Comparison of ENCODE assay signal across 9 cellular contexts in the genomic region with DNA sequence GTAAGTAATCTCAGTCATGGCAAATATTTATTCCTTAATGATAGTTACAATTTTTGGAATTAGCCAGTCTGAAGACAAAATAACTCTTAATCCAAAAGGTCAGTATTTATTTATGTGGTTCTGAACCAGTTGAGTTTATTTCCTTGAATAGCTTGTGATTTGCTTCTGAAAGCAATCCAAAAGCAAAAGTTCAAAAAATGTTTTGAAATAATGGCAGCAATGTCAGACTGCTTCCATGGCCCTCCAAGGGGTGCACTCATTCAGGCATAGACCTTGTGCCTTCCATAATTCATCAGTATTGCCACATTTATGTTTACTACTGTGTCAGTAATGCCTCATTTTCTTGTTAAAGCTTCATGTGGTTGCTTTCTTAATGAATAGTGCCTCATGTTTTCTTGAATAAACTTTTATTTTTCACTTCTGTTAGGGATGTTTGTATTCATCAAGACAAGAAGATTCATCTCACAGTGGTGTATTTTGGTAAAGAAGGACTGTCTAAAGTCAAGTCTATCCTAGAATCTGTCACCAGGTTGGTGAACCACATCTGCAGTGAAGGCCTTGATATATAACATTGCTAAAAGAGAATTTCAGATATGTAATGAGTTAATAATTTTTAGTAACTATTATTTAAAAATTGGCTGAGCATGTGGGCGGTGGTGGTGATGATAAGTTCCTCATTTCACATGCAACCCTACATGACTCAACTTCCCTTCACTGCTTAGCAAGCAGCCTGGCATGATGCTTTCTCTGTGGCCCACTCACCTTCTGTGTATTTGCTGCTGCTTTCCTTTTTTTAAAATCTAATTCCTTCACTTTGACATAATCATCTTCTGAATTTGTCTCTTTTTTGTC.
DNase-seq lines count a peak whose midpoint lies in the region; ATAC-seq lines count a peak whose summit lies in the region.
"Had no signal": no experiment of that assay in that cellular context is flagged by ENCODE, and none has a peak within 500 bp of the region (broad histone marks: within the 10 kb centered on the region; RNA-seq: fewer than 3 reads in every experiment).

No MANE protein-coding gene starts in this region.

- H3K4me3 ChIP-seq in skeletal muscle cell (ENCODE audit: low read depth, low read length) = no peak overlapping the region

- peaks cover 63% of the 10 kb centered on the region for H3K4me1 Mint-ChIP-seq in activated naive CD4-positive, alpha-beta T cell treated with anti-CD3 and anti-CD28 coated beads, Interleukin-2, amount 50 U/mL, for 24 hours

- H3K27me3 Mint-ChIP-seq in activated naive CD4-positive, alpha-beta T cell treated with anti-CD3 and anti-CD28 coated beads, Interleukin-2, amount 50 U/mL, for 24 hours = no peaks in the 10 kb centered on the region

- H3K27ac Mint-ChIP-seq in activated naive CD4-positive, alpha-beta T cell treated with anti-CD3 and anti-CD28 coated beads, Interleukin-2, amount 50 U/mL, for 24 hours = peak overlapping the region; percentile 97

- peak overlapping the region; percentile 70 for H3K4me3 Mint-ChIP-seq in activated naive CD4-positive, alpha-beta T cell treated with anti-CD3 and anti-CD28 coated beads, Interleukin-2, amount 50 U/mL, for 24 hours
- H3K4me3 Mint-ChIP-seq: neural crest cell had no signal

- ATAC-seq in HG03378 (IDR thresholded peaks at IDR 0.05; ENCODE audit: unreplicated experiment) = peak; percentile 64
- no peak for ATAC-seq in HG03025 (IDR thresholded peaks at IDR 0.05; ENCODE audit: low FRiP score, unreplicated experiment)

- no peaks in the 10 kb centered on the region for H3K9me3 Mint-ChIP-seq in activated naive CD4-positive, alpha-beta T cell treated with anti-CD3 and anti-CD28 coated beads, Interleukin-2, amount 50 U/mL, for 24 hours
- H3K9me3 Mint-ChIP-seq: neural crest cell had no signal

- H3K36me3 Mint-ChIP-seq in activated naive CD4-positive, alpha-beta T cell treated with anti-CD3 and anti-CD28 coated beads, Interleukin-2, amount 50 U/mL, for 24 hours = peaks cover 20% of the 10 kb centered on the region

- peak; percentile 21 to 32 for DNase-seq in activated CD4-positive, alpha-beta T cell treated with anti-CD3 and anti-CD28 coated beads for 4 hours
- no peak for DNase-seq in activated CD4-positive, alpha-beta T cell treated with anti-CD3 and anti-CD28 coated beads, Interleukin-2, amount 50 U/mL, for 1 hour
- DNase-seq in skeletal muscle cell (ENCODE audit: low read depth) (peak; percentile 51), RPMI8226 (no peak), cortex of kidney (lab: John Stamatoyannopoulos, UW) (no peak)

Comparison
In these comparisons a context has a peak if more than half of its experiments do, and no peak if none do; other contexts are left out.
1. DNase-seq: peak in activated CD4-positive, alpha-beta T cell treated with anti-CD3 and anti-CD28 coated beads for 4 hours (2 of 2) and skeletal muscle cell (single experiment); none in activated CD4-positive, alpha-beta T cell treated with anti-CD3 and anti-CD28 coated beads, Interleukin-2, amount 50 U/mL, for 1 hour (single experiment), RPMI8226 (single experiment) and cortex of kidney (single experiment).